Comparison of ENCODE assay signal across 16 cellular contexts in the genomic region with DNA sequence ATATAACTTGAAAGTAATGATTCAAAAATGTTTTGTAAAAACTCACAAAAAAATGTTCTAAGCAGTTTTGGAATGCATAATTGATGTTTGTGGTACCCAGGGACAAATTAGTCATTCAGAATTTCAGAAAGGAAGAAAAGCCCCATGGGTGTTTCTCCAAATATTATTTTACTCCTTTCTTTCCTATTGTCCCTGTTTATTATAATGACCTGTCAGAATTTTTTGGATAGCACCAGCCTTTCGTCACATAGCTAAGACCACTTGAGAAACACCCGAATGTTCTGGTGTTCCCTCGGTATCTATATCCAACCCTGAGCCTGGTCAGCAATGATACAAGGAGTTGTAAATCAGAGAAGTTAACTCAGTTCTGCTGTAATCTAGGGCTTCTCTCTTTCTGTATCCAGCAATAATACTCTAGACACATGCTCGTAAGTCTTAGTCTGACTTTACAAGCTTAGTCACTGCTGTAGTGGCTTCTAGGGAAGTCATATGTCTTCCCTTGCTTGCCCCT.
A peak's percentile ranks its signal among the peaks of the same experiment; 100 is the strongest.
DNase-seq lines count a peak whose midpoint lies in the region; ATAC-seq and TF ChIP-seq lines count a peak whose summit lies in the region.
"Had no signal": no experiment of that assay in that cellular context is flagged by ENCODE, and none has a peak within 500 bp of the region (broad histone marks: within the 10 kb centered on the region; RNA-seq: fewer than 3 reads in every experiment).

No MANE protein-coding gene starts in this region.

- no peaks in the 10 kb centered on the region for H3K36me3 ChIP-seq in heart right ventricle
- H3K36me3 ChIP-seq in smooth muscle cell (ENCODE audit: low read depth), result no peaks in the 10 kb centered on the region
- H3K36me3 ChIP-seq: BLaER1 had no signal

- peak in 7 of 8 donors; percentile 31 to 82 (median 66) for ATAC-seq in heart right ventricle
- ATAC-seq in GM19452 (IDR thresholded peaks at IDR 0.05; ENCODE audit: unreplicated experiment), result no peak
- no peak for ATAC-seq in HG02973 (IDR thresholded peaks at IDR 0.05; ENCODE audit: unreplicated experiment)
- ATAC-seq: activated CD4-positive, alpha-beta T cell treated with anti-CD3 and anti-CD28 coated beads for 36 hours; activated naive CD8-positive, alpha-beta T cell treated with anti-CD3 and anti-CD28 coated beads, Interleukin-2, amount 50 U/mL, for 24 hours; GM12878 had no signal

- H3K79me2 ChIP-seq in smooth muscle cell (ENCODE audit: low read depth), result no peaks in the 10 kb centered on the region

- no peaks in the 10 kb centered on the region for H3F3A ChIP-seq in smooth muscle cell (ENCODE audit: low read depth)

- peak overlapping the region in 7 of 10 donors; percentile 19 to 54 (median 37) for H3K27ac ChIP-seq in heart right ventricle
- peak overlapping the region; percentile 34 for H3K27ac ChIP-seq in smooth muscle cell (ENCODE audit: low read depth)
- H3K27ac ChIP-seq: BLaER1 had no signal

- H3K9ac ChIP-seq in smooth muscle cell (ENCODE audit: low read depth), result no peak overlapping the region
- H3K9ac ChIP-seq: BLaER1 had no signal

- WGBS in heart right ventricle, 2 donors, result 22 to 37% methylated on average over 4 of the region's 4 CpGs
- WGBS in smooth muscle cell (ENCODE audit: low lambda C conversion rate), result 22% methylated on average over 4 of the region's 4 CpGs
- 64 to 81% methylated on average over 4 of the region's 4 CpGs for WGBS in lower leg skin, 2 donors

- peak overlapping the region; percentile 58 for H3K4me2 ChIP-seq in smooth muscle cell
- H3K4me2 ChIP-seq: BLaER1 had no signal

- H3K27me3 ChIP-seq in heart right ventricle (no peaks in the 10 kb centered on the region), smooth muscle cell (ENCODE audit: low read depth) (no peaks in the 10 kb centered on the region)
- H3K27me3 ChIP-seq: BLaER1 had no signal

- H3K4me3 ChIP-seq in heart right ventricle (no peak overlapping the region), smooth muscle cell (no peak overlapping the region), lower leg skin (ENCODE audit: low read depth, poor library complexity, severe bottlenecking) (no peak overlapping the region)
- H3K4me3 ChIP-seq: BLaER1, coronary artery, GM12878 had no signal

- H3K4me1 ChIP-seq in heart right ventricle, result peaks cover 0 to 40% (median 23%) of the 10 kb centered on the region in 9 donors
- peaks cover 6% of the 10 kb centered on the region for H3K4me1 ChIP-seq in smooth muscle cell (ENCODE audit: low read depth)
- H3K4me1 ChIP-seq: BLaER1 had no signal

- TF ChIP-seq POLR2A in lower leg skin (IDR thresholded peaks at IDR 0.05), result no peak

- no peak overlapping the region for H2AFZ ChIP-seq in smooth muscle cell (ENCODE audit: low read depth)

- H4K20me1 ChIP-seq in smooth muscle cell (ENCODE audit: low read depth), result no peaks in the 10 kb centered on the region
- H4K20me1 ChIP-seq: BLaER1 had no signal

- TF ChIP-seq CTCF in heart right ventricle (IDR thresholded peaks at IDR 0.05), result no peak
- no peak for TF ChIP-seq CTCF in smooth muscle cell (IDR thresholded peaks at IDR 0.05; ENCODE audit: borderline replicate concordance, insufficient read depth, poor library complexity, severe bottlenecking)
- TF ChIP-seq CTCF in lower leg skin (IDR thresholded peaks at IDR 0.05), result no peak

- DNase-seq in ELR (ENCODE audit: low read depth) (peak; percentile 31), amniotic stem cell (lab: John Stamatoyannopoulos, UW) (peak; percentile 18), heart right ventricle (no peak), smooth muscle cell (lab: John Stamatoyannopoulos, UW; ENCODE audit: unreplicated experiment) (no peak), globus pallidus (ENCODE audit: low spot score) (no peak), lower leg skin (ENCODE audit: low spot score in 2 of 2) (no peak)
- DNase-seq: activated CD4-positive, alpha-beta T cell treated with anti-CD3 and anti-CD28 coated beads for 36 hours; activated naive CD8-positive, alpha-beta T cell treated with anti-CD3 and anti-CD28 coated beads, Interleukin-2, amount 50 U/mL, for 24 hours; activated T-cell treated with anti-CD3 and anti-CD28 coated beads for 4 hours; NCI-H774; stimulated activated naive CD4-positive, alpha-beta T cell treated with Interleukin-2 at 50 U/mL for 16 hours had no signal

- intact Hi-C loops in heart right ventricle (cut with DNase I) (loop anchor here in 1 of 10 donors (10.0 kb wide), 1 partner anchor 314 kb away; no protein-coding TSS in a partner anchor), lower leg skin (cut with DNase I; ENCODE audit: low total_unique reads) (no loop called here)

- no peaks in the 10 kb centered on the region for H3K9me3 ChIP-seq in heart right ventricle
- H3K9me3 ChIP-seq in smooth muscle cell (replicated peaks; ENCODE audit: low read depth), result no peaks in the 10 kb centered on the region
- H3K9me3 ChIP-seq: BLaER1 had no signal

Comparison
In these comparisons a context has a peak if more than half of its experiments do, and no peak if none do; other contexts are left out.
1. DNase-seq: peak in ELR (single experiment) and amniotic stem cell (single experiment); none in heart right ventricle (0 of 2), smooth muscle cell (single experiment), globus pallidus (single experiment) and lower leg skin (0 of 2).
2. ATAC-seq: peak in heart right ventricle (7 of 8); none in GM19452 (single experiment) and HG02973 (single experiment).